In genomic region chr5:91373016-91373415, GRCh38 we compare ENCODE assay signal across 1 cellular context.
TF ChIP-seq lines count a peak whose summit lies in the region.

No MANE protein-coding gene starts in this region.

TF ChIP-seq in SK-N-SH, 30 proteins besides CTCF, POLR2A, EP300 and RAD21 (continued from another document):
- no peak for TF ChIP-seq REST (IDR thresholded peaks at IDR 0.05; ENCODE audit: low read depth, low read length)
- TF ChIP-seq GABPA (IDR thresholded peaks at IDR 0.05; ENCODE audit: low read depth): no peak
- TF ChIP-seq PBX3 (IDR thresholded peaks at IDR 0.05): no peak
